In the genomic region with DNA sequence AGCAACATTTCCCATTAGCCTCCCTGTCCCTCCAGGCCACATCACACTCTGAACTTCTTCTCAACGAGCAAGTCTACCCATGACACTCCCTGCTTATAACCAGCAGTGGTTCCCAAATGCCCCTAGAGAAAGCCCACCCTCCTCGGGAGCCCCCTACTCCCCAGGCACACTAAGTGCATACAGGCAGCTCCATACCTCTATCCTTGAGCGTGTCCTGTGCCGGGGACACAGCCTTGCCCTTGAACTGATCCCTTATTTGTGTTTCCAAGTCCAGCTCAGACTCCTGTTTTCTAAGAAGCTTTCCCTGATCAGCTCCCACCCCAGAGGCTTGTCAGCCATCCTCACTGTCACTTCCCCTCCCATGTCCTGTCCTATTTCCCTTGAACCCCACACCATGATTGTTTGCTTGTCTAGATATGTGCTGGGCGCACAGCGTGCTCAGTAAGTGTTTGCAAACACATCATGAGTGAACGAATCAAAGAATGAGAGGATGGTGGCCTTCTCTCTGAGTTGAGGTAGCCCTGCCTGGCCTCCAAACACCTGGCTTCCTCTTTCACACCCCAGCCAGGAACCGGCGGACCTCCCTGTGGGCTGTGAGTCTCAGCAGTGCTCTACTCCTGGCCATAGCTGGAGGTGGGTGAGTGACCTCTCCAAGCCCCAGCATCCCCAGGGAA, we compare ENCODE assay signal across 1 cellular context.
TF ChIP-seq lines count a peak whose summit lies in the region.

No MANE protein-coding gene starts in this region.

TF ChIP-seq in HepG2, 621 proteins besides CTCF, POLR2A, EP300 and RAD21:
- TF ChIP-seq, protein P1, sequence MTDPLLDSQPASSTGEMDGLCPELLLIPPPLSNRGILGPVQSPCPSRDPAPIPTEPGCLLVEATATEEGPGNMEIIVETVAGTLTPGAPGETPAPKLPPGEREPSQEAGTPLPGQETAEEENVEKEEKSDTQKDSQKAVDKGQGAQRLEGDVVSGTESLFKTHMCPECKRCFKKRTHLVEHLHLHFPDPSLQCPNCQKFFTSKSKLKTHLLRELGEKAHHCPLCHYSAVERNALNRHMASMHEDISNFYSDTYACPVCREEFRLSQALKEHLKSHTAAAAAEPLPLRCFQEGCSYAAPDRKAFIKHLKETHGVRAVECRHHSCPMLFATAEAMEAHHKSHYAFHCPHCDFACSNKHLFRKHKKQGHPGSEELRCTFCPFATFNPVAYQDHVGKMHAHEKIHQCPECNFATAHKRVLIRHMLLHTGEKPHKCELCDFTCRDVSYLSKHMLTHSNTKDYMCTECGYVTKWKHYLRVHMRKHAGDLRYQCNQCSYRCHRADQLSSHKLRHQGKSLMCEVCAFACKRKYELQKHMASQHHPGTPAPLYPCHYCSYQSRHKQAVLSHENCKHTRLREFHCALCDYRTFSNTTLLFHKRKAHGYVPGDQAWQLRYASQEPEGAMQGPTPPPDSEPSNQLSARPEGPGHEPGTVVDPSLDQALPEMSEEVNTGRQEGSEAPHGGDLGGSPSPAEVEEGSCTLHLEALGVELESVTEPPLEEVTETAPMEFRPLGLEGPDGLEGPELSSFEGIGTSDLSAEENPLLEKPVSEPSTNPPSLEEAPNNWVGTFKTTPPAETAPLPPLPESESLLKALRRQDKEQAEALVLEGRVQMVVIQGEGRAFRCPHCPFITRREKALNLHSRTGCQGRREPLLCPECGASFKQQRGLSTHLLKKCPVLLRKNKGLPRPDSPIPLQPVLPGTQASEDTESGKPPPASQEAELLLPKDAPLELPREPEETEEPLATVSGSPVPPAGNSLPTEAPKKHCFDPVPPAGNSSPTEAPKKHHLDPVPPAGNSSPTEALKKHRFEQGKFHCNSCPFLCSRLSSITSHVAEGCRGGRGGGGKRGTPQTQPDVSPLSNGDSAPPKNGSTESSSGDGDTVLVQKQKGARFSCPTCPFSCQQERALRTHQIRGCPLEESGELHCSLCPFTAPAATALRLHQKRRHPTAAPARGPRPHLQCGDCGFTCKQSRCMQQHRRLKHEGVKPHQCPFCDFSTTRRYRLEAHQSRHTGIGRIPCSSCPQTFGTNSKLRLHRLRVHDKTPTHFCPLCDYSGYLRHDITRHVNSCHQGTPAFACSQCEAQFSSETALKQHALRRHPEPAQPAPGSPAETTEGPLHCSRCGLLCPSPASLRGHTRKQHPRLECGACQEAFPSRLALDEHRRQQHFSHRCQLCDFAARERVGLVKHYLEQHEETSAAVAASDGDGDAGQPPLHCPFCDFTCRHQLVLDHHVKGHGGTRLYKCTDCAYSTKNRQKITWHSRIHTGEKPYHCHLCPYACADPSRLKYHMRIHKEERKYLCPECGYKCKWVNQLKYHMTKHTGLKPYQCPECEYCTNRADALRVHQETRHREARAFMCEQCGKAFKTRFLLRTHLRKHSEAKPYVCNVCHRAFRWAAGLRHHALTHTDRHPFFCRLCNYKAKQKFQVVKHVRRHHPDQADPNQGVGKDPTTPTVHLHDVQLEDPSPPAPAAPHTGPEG (CRISPR knock-in tag; IDR thresholded peaks at IDR 0.05): no peak
- no peak for TF ChIP-seq ZNF598 (CRISPR knock-in tag; IDR thresholded peaks at IDR 0.05; ENCODE audit: borderline replicate concordance)
- TF ChIP-seq KAT8 (CRISPR knock-in tag; IDR thresholded peaks at IDR 0.05): no peak
- no peak for TF ChIP-seq CBFB (CRISPR knock-in tag; IDR thresholded peaks at IDR 0.05)
- TF ChIP-seq, protein P2, sequence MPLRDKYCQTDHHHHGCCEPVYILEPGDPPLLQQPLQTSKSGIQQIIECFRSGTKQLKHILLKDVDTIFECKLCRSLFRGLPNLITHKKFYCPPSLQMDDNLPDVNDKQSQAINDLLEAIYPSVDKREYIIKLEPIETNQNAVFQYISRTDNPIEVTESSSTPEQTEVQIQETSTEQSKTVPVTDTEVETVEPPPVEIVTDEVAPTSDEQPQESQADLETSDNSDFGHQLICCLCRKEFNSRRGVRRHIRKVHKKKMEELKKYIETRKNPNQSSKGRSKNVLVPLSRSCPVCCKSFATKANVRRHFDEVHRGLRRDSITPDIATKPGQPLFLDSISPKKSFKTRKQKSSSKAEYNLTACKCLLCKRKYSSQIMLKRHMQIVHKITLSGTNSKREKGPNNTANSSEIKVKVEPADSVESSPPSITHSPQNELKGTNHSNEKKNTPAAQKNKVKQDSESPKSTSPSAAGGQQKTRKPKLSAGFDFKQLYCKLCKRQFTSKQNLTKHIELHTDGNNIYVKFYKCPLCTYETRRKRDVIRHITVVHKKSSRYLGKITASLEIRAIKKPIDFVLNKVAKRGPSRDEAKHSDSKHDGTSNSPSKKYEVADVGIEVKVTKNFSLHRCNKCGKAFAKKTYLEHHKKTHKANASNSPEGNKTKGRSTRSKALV (CRISPR knock-in tag; IDR thresholded peaks at IDR 0.05): no peak
- TF ChIP-seq ZNF883 (CRISPR knock-in tag; IDR thresholded peaks at IDR 0.05; ENCODE audit: not compliant biosample characterization): no peak
- no peak for TF ChIP-seq NONO (IDR thresholded peaks at IDR 0.05)
- no peak for TF ChIP-seq NONO (CRISPR knock-in tag; conservative IDR thresholded peaks at IDR 0.05)
- TF ChIP-seq MTF1 (CRISPR knock-in tag; IDR thresholded peaks at IDR 0.05): no peak
- TF ChIP-seq, protein P3, sequence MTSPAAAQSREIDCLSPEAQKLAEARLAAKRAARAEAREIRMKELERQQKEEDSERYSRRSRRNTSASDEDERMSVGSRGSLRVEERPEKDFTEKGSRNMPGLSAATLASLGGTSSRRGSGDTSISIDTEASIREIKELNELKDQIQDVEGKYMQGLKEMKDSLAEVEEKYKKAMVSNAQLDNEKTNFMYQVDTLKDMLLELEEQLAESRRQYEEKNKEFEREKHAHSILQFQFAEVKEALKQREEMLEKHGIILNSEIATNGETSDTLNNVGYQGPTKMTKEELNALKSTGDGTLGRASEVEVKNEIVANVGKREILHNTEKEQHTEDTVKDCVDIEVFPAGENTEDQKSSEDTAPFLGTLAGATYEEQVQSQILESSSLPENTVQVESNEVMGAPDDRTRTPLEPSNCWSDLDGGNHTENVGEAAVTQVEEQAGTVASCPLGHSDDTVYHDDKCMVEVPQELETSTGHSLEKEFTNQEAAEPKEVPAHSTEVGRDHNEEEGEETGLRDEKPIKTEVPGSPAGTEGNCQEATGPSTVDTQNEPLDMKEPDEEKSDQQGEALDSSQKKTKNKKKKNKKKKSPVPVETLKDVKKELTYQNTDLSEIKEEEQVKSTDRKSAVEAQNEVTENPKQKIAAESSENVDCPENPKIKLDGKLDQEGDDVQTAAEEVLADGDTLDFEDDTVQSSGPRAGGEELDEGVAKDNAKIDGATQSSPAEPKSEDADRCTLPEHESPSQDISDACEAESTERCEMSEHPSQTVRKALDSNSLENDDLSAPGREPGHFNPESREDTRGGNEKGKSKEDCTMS (CRISPR knock-in tag; conservative IDR thresholded peaks at IDR 0.05): no peak
